10 cellular contexts compared by ENCODE assay signal in the genomic region with DNA sequence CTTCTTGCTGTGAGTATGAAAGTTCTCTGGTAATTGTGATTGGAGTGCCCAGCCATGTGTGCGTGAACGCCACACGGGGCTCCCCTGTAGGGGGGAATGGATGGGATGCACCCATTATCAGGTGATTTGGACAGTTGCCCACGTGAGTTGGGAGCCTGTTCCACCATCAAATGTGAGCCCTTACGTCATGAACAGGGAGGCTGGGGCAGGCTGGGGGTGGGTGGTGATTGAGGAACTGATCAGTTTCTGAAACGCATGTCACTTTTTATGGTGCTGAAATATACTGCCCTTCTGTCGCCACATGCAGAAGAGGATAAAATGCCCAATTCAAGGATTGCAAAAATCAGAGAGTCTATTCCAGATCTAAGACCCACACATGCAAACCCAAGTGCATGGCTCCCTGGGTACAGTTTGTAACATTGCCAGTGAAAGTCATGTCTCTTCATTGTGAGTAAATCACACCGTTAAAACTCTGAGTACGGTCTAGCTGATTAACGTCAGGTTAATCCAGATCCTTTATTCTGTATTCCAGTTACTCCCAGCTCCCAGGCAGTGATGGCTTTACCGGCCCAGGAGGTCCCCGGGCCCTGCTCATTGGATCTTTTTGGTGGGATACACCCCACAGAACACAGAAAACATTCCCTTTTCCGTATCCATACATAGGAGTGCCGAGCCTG.
A peak's percentile ranks its signal among the peaks of the same experiment; 100 is the strongest.
DNase-seq lines count a peak whose midpoint lies in the region; ATAC-seq and TF ChIP-seq lines count a peak whose summit lies in the region.
"Had no signal": no experiment of that assay in that cellular context is flagged by ENCODE, and none has a peak within 500 bp of the region (broad histone marks: within the 10 kb centered on the region; RNA-seq: fewer than 3 reads in every experiment).

No MANE protein-coding gene starts in this region.

- peak; percentile 50 for DNase-seq in MV-4-11 (lab: John Stamatoyannopoulos, UW)
- no peak for DNase-seq in mesendoderm
- no peak for DNase-seq in NCI-H524 treated with DMSO at 0.1 percent for 48 hours (lab: John Stamatoyannopoulos, UW)
- DNase-seq in foreskin keratinocyte, result no peak
- no peak for DNase-seq in left lobe of liver (ENCODE audit: low spot score)
- DNase-seq: NCI-H2081 had no signal

- H3K4me1 ChIP-seq in mesendoderm (ENCODE audit: control insufficient read depth, low read depth, low read length), result peaks cover 2% of the 10 kb centered on the region
- no peaks in the 10 kb centered on the region for H3K4me1 ChIP-seq in foreskin keratinocyte

- H3K18ac ChIP-seq in mesendoderm (ENCODE audit: low read length), result no peak overlapping the region

- H2BK5ac ChIP-seq in mesendoderm (ENCODE audit: low read length), result no peak overlapping the region

- H3K27me3 Mint-ChIP-seq in nephron (ENCODE audit: low read depth), result no peaks in the 10 kb centered on the region

- H3K36me3 ChIP-seq in mesendoderm (ENCODE audit: control insufficient read depth, insufficient read depth, low read length), result peaks cover 7% of the 10 kb centered on the region

- H3K36me3 Mint-ChIP-seq in nephron (ENCODE audit: low read depth), result peaks cover 58% of the 10 kb centered on the region

- no peak overlapping the region for H3K27ac ChIP-seq in mesendoderm (ENCODE audit: low read depth, low read length)
- no peak overlapping the region for H3K27ac ChIP-seq in foreskin keratinocyte

- peak overlapping the region in 1 of 3 experiments; percentile 24 for H3K4me3 Mint-ChIP-seq in nephron

- no peaks in the 10 kb centered on the region for H3K27me3 ChIP-seq in mesendoderm (ENCODE audit: insufficient read depth, low read length, poor library complexity)
- no peaks in the 10 kb centered on the region for H3K27me3 ChIP-seq in foreskin keratinocyte

- TF ChIP-seq CTCF in nephron (IDR thresholded peaks at IDR 0.05; ENCODE audit: unreplicated experiment in 3 of 3) (no peak), foreskin keratinocyte (conservative IDR thresholded peaks at IDR 0.05) (no peak)

- no peak overlapping the region for H4K8ac ChIP-seq in mesendoderm (ENCODE audit: low read depth, low read length)

- ATAC-seq in GM19025 (IDR thresholded peaks at IDR 0.05; ENCODE audit: low read depth, unreplicated experiment), result peak; percentile 19
- peak; percentile 42 for ATAC-seq in HG02610 (IDR thresholded peaks at IDR 0.05; ENCODE audit: unreplicated experiment)
- ATAC-seq in foreskin keratinocyte, result no peak
- ATAC-seq in left lobe of liver, result no peak

- H3K4me3 ChIP-seq in mesendoderm (ENCODE audit: low read length), result no peak overlapping the region
- H3K4me3 ChIP-seq: coronary artery had no signal

- no peak overlapping the region for H3K56ac ChIP-seq in mesendoderm (ENCODE audit: low read length)

- WGBS in mesendoderm (ENCODE audit: extremely low coverage, insufficient coverage, low lambda C conversion rate), result no CpG with 5 or more reads among the region's 14 CpGs

- H3K4me1 Mint-ChIP-seq in nephron, result peaks cover 5% of the 10 kb centered on the region

- no peak overlapping the region for H2AK5ac ChIP-seq in mesendoderm (ENCODE audit: low read length)

- peak overlapping the region in 2 of 3 experiments; percentile 64 to 82 for H3K27ac Mint-ChIP-seq in nephron

- no peaks in the 10 kb centered on the region for H3K79me2 ChIP-seq in mesendoderm (ENCODE audit: control insufficient read depth, insufficient read depth, low read length)

- no peak overlapping the region for H3K9ac ChIP-seq in mesendoderm (ENCODE audit: low read length)

- H4K5ac ChIP-seq in mesendoderm (ENCODE audit: low read length), result no peak overlapping the region

- no peaks in the 10 kb centered on the region for H3K79me1 ChIP-seq in mesendoderm (ENCODE audit: low read length)

- no peak overlapping the region for H3K4me2 ChIP-seq in mesendoderm (ENCODE audit: low read length)

- H2BK120ac ChIP-seq in mesendoderm (ENCODE audit: low read depth, low read length), result no peak overlapping the region

- H2BK15ac ChIP-seq in mesendoderm (replicated peaks; ENCODE audit: low read depth), result no peak overlapping the region

- no peak overlapping the region for H3K23ac ChIP-seq in mesendoderm (ENCODE audit: low read length)

- H3K9me3 Mint-ChIP-seq in nephron, result no peaks in the 10 kb centered on the region

- no peak overlapping the region for H3K4ac ChIP-seq in mesendoderm (ENCODE audit: low read depth, low read length)

Comparison
In these comparisons a context has a peak if more than half of its experiments do, and no peak if none do; other contexts are left out.
1. ATAC-seq: peak in GM19025 (single experiment) and HG02610 (single experiment); none in foreskin keratinocyte (single experiment) and left lobe of liver (single experiment).